19 cellular contexts compared by ENCODE assay signal in the genomic region with DNA sequence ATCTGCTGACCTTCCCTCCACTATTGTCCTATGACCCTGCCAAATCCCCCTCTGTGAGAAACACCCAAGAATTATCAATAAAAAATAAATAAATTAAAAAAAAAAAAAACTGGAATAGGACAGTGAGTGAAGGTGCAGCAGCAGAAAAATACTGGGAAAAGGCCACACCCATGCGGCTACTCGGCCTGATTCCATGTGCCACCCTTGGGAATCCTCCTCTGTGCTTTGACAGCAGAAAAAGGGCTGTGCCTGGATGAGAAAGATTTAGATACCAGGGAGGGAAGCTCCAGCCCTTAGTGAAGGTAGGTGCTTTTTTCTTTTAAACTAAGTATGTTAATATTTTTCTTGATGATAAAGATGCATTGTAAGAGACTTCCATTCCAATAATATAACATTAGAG.
A peak's percentile ranks its signal among the peaks of the same experiment; 100 is the strongest.
DNase-seq lines count a peak whose midpoint lies in the region; ATAC-seq and TF ChIP-seq lines count a peak whose summit lies in the region.
"Had no signal": no experiment of that assay in that cellular context is flagged by ENCODE, and none has a peak within 500 bp of the region (broad histone marks: within the 10 kb centered on the region; RNA-seq: fewer than 3 reads in every experiment).

No MANE protein-coding gene starts in this region.

- intact Hi-C loops in right cardiac atrium (cut with DNase I): no loop called here
- intact Hi-C loops in Right ventricle myocardium inferior (cut with DNase I): no loop called here

- peaks cover 8% of the 10 kb centered on the region for H3K4me1 Mint-ChIP-seq in neural progenitor cell
- H3K4me1 Mint-ChIP-seq: B cell; CD4-positive, CD25-positive, alpha-beta regulatory T cell; CD8-positive, alpha-beta memory T cell had no signal

- H3K9ac ChIP-seq in neural progenitor cell: no peak overlapping the region
- H3K9ac ChIP-seq: GM23248 had no signal

- H3K4me1 ChIP-seq in right cardiac atrium (ENCODE audit: control insufficient read depth, insufficient read depth, low read length) (peaks cover 5% of the 10 kb centered on the region), neural progenitor cell (no peaks in the 10 kb centered on the region)
- H3K4me1 ChIP-seq: HAP-1 had no signal

- H3K9me3 ChIP-seq in right cardiac atrium (ENCODE audit: control insufficient read depth, low read length) (no peaks in the 10 kb centered on the region), neural progenitor cell (ENCODE audit: low read depth) (no peaks in the 10 kb centered on the region)
- H3K9me3 ChIP-seq: HAP-1 had no signal

- peaks cover 5% of the 10 kb centered on the region for H3K9me3 Mint-ChIP-seq in neural progenitor cell
- H3K9me3 Mint-ChIP-seq: CD8-positive, alpha-beta memory T cell had no signal

- H3K27me3 Mint-ChIP-seq in neural progenitor cell (ENCODE audit: insufficient read depth, low read depth): peaks cover 3% of the 10 kb centered on the region
- H3K27me3 Mint-ChIP-seq: B cell; CD4-positive, CD25-positive, alpha-beta regulatory T cell; CD8-positive, alpha-beta memory T cell had no signal

- TF ChIP-seq CTCF in neural progenitor cell (IDR thresholded peaks at IDR 0.05): no peak

- peaks cover 2% of the 10 kb centered on the region for H3K36me3 Mint-ChIP-seq in neural progenitor cell

- no peaks in the 10 kb centered on the region for H3K79me2 ChIP-seq in neural progenitor cell (ENCODE audit: low read depth)

- ATAC-seq in right cardiac atrium: peak; percentile 54 to 56
- no peak for ATAC-seq in Right ventricle myocardium inferior
- ATAC-seq in GM19467 (IDR thresholded peaks at IDR 0.05; ENCODE audit: unreplicated experiment): no peak
- ATAC-seq: GM12878 had no signal

- no peak overlapping the region for H3K27ac Mint-ChIP-seq in neural progenitor cell
- H3K27ac Mint-ChIP-seq: B cell; CD4-positive, CD25-positive, alpha-beta regulatory T cell had no signal

- DNase-seq in NCI-H524 (lab: John Stamatoyannopoulos, UW) (peak; percentile 16 to 65), NCI-H524 treated with DMSO at 0.1 percent for 48 hours (lab: John Stamatoyannopoulos, UW) (no peak), right cardiac atrium (peak in 1 of 3 donors; percentile 59), Right ventricle myocardium inferior (ENCODE audit: missing footprints) (no peak), SK-N-DZ (ENCODE audit: low spot score) (peak; percentile 34), neural progenitor cell (ENCODE audit: low spot score) (no peak)
- DNase-seq: C1 segment of cervical spinal cord; CD4-positive, CD25-positive, alpha-beta regulatory T cell; CD8-positive, alpha-beta memory T cell; COR-L47; DMS 273 treated with DMSO at 0.1 percent for 48 hours; DMS53; DND-41; EL; GM23248 had no signal

- no peak overlapping the region for H3K4me2 ChIP-seq in neural progenitor cell

- no peak overlapping the region for H3K27ac ChIP-seq in right cardiac atrium (ENCODE audit: low read length)
- no peak overlapping the region for H3K27ac ChIP-seq in neural progenitor cell
- H3K27ac ChIP-seq: GM23248 had no signal

- no peaks in the 10 kb centered on the region for H3F3A ChIP-seq in neural progenitor cell (ENCODE audit: low read depth)

- H3K4me3 ChIP-seq in right cardiac atrium (ENCODE audit: low read length) (no peak overlapping the region), neural progenitor cell (no peak overlapping the region)
- H3K4me3 ChIP-seq: GM12878, GM23248, HAP-1 had no signal

- H3K36me3 ChIP-seq in neural progenitor cell: no peaks in the 10 kb centered on the region
- H3K36me3 ChIP-seq: HAP-1 had no signal

- H3K4me3 Mint-ChIP-seq in neural progenitor cell: no peak overlapping the region
- H3K4me3 Mint-ChIP-seq: B cell; CD4-positive, CD25-positive, alpha-beta regulatory T cell; CD8-positive, alpha-beta memory T cell had no signal

- no peaks in the 10 kb centered on the region for H4K20me1 ChIP-seq in neural progenitor cell (ENCODE audit: low read depth)

- WGBS in right cardiac atrium: 44% methylated on average over 2 of the region's 2 CpGs

- no peak overlapping the region for H2AFZ ChIP-seq in neural progenitor cell (replicated peaks)
- H2AFZ ChIP-seq: GM23248 had no signal

- no peaks in the 10 kb centered on the region for H3K27me3 ChIP-seq in right cardiac atrium (ENCODE audit: control insufficient read depth, insufficient read depth)
- no peaks in the 10 kb centered on the region for H3K27me3 ChIP-seq in neural progenitor cell

Comparison
In these comparisons a context has a peak if more than half of its experiments do, and no peak if none do; other contexts are left out.
1. DNase-seq: peak in NCI-H524 (2 of 2) and SK-N-DZ (single experiment); none in NCI-H524 treated with DMSO at 0.1 percent for 48 hours (single experiment), Right ventricle myocardium inferior (single experiment) and neural progenitor cell (single experiment).
2. ATAC-seq: peak in right cardiac atrium (2 of 2); none in Right ventricle myocardium inferior (single experiment) and GM19467 (single experiment).